Comparison of ENCODE assay signal across 10 cellular contexts in genomic region chr1:25917996-25918395, GRCh38. TPM values are rescaled to one million over a fixed set of nuclear protein-coding genes. Genes with fewer than 3 reads are reported as not detected.
A peak's percentile ranks its signal among the peaks of the same experiment; 100 is the strongest.
DNase-seq lines count a peak whose midpoint lies in the region; ATAC-seq and TF ChIP-seq lines count a peak whose summit lies in the region.
"Had no signal": no experiment of that assay in that cellular context is flagged by ENCODE, and none has a peak within 500 bp of the region (broad histone marks: within the 10 kb centered on the region; RNA-seq: fewer than 3 reads in every experiment).

No MANE protein-coding gene starts in this region.

- H3K4me1 Mint-ChIP-seq in CD8-positive, alpha-beta memory T cell, result peaks cover 18 to 31% (median 19%) of the 10 kb centered on the region in 3 donors
- H3K4me1 Mint-ChIP-seq in activated naive CD8-positive, alpha-beta T cell treated with anti-CD3 and anti-CD28 coated beads for 36 hours, result peaks cover 24% of the 10 kb centered on the region

- H3K4me2 ChIP-seq in OCI-LY7 (ENCODE audit: low read length), result no peak overlapping the region

- no peaks in the 10 kb centered on the region for H4K20me1 ChIP-seq in OCI-LY7 (ENCODE audit: insufficient read depth, low read length)

- H3K36me3 Mint-ChIP-seq in CD8-positive, alpha-beta memory T cell, result peaks cover 0 to 2% (median 0%) of the 10 kb centered on the region in 3 donors
- no peaks in the 10 kb centered on the region for H3K36me3 Mint-ChIP-seq in activated naive CD8-positive, alpha-beta T cell treated with anti-CD3 and anti-CD28 coated beads for 36 hours

- peak overlapping the region in 4 of 7 donors; percentile 20 to 60 (median 42) for H3K4me3 Mint-ChIP-seq in CD8-positive, alpha-beta memory T cell
- no peak overlapping the region for H3K4me3 Mint-ChIP-seq in activated naive CD8-positive, alpha-beta T cell treated with anti-CD3 and anti-CD28 coated beads for 36 hours
- H3K4me3 Mint-ChIP-seq: HFFc6 had no signal

- no peaks in the 10 kb centered on the region for H3K79me2 ChIP-seq in OCI-LY7 (ENCODE audit: insufficient read depth, low read depth, low read length)

- H3K27ac ChIP-seq in CD8-positive, alpha-beta memory T cell (ENCODE audit: low read depth, low read length), result no peak overlapping the region
- H3K27ac ChIP-seq in KOPT-K1 (ENCODE audit: low read depth, low read length, poor library complexity, severe bottlenecking) (peak overlapping the region; percentile 39), mesodermal cell (ENCODE audit: low read depth, low read length, severe bottlenecking) (peak overlapping the region; percentile 13), OCI-LY7 (ENCODE audit: low read depth, low read length, poor library complexity, severe bottlenecking) (no peak overlapping the region)
- H3K27ac ChIP-seq: tibial artery had no signal

- CTCF ChIA-PET in CD8-positive, alpha-beta memory T cell (lab: Charles Lee), result interaction anchor here (0.7 to 1.7 kb wide), 2 partner anchors 13 to 23 kb away, joined by 3 to 13 read pairs; no protein-coding TSS in a partner anchor
- CTCF ChIA-PET in OCI-LY7 (lab: Charles Lee; ENCODE audit: unreplicated experiment), result no interaction called here

- peaks cover 26% of the 10 kb centered on the region for H3K4me1 ChIP-seq in CD8-positive, alpha-beta memory T cell (ENCODE audit: insufficient read depth, low read length)
- H3K4me1 ChIP-seq in mesodermal cell (ENCODE audit: control insufficient read depth, insufficient read depth, low read length, poor library complexity, severe bottlenecking) (peaks cover 4% of the 10 kb centered on the region), BE2C (peaks cover 4% of the 10 kb centered on the region), OCI-LY7 (ENCODE audit: insufficient read depth, low read length, poor library complexity, severe bottlenecking) (peaks cover 12% of the 10 kb centered on the region)

- POLR2A ChIA-PET in CD8-positive, alpha-beta memory T cell (lab: Charles Lee), result interaction anchor here (0.6 to 0.7 kb wide), 3 partner anchors 11 to 1270 kb away, joined by 3 to 4 read pairs (median 4); partner anchors contain the start of gene PAFAH2
- POLR2A ChIA-PET in OCI-LY7 (lab: Charles Lee), result no interaction called here

- no peaks in the 10 kb centered on the region for H3K27me3 ChIP-seq in CD8-positive, alpha-beta memory T cell (ENCODE audit: insufficient read depth, low read length, poor library complexity, severe bottlenecking)
- H3K27me3 ChIP-seq in BE2C, result no peaks in the 10 kb centered on the region
- H3K27me3 ChIP-seq: tibial artery had no signal

- TF ChIP-seq CTCF in BE2C (IDR thresholded peaks at IDR 0.05; ENCODE audit: low read depth, low read length) (no peak), OCI-LY7 (conservative IDR thresholded peaks at IDR 0.05; ENCODE audit: low read length) (no peak), omental fat pad (IDR thresholded peaks at IDR 0.05) (no peak)

- 42 to 46% methylated on average over 5 of the region's 5 CpGs for WGBS in mesodermal cell (ENCODE audit: insufficient coverage in 2 of 2), 2 experiments

- peak overlapping the region in 7 of 8 donors; percentile 20 to 65 (median 52) for H3K27ac Mint-ChIP-seq in CD8-positive, alpha-beta memory T cell
- peak overlapping the region; percentile 49 for H3K27ac Mint-ChIP-seq in activated naive CD8-positive, alpha-beta T cell treated with anti-CD3 and anti-CD28 coated beads for 36 hours
- H3K27ac Mint-ChIP-seq: HFFc6 had no signal

- intact Hi-C loops in OCI-LY7 (cut with micrococcal nuclease; ENCODE audit: unreplicated experiment), result no loop called here

- no peak overlapping the region for H3K4me3 ChIP-seq in CD8-positive, alpha-beta memory T cell (ENCODE audit: low read length)
- H3K4me3 ChIP-seq in mesodermal cell (ENCODE audit: extremely low read depth, insufficient read depth, low read length, poor library complexity, severe bottlenecking), result no peak overlapping the region
- H3K4me3 ChIP-seq in BE2C (ENCODE audit: low read depth, low read length), result no peak overlapping the region
- no peak overlapping the region for H3K4me3 ChIP-seq in OCI-LY7 (ENCODE audit: low read depth, low read length, poor library complexity, severe bottlenecking)
- H3K4me3 ChIP-seq: tibial artery had no signal

- DNase-seq in CD8-positive, alpha-beta memory T cell, result peak in 3 of 5 donors; percentile 8 to 22 (median 14)
- DNase-seq in activated naive CD8-positive, alpha-beta T cell treated with anti-CD3 and anti-CD28 coated beads for 36 hours, result no peak
- no peak for DNase-seq in BE2C
- DNase-seq in OCI-LY7 (ENCODE audit: low spot score), result no peak
- no peak for DNase-seq in omental fat pad (ENCODE audit: low spot score)
- DNase-seq: HFFc6, SW 1271, tibial artery had no signal

- H3K9me3 ChIP-seq in CD8-positive, alpha-beta memory T cell (ENCODE audit: low read length), result no peaks in the 10 kb centered on the region
- H3K9me3 ChIP-seq in KOPT-K1 (ENCODE audit: insufficient read depth, low read length, poor library complexity, severe bottlenecking), result no peaks in the 10 kb centered on the region
- H3K9me3 ChIP-seq in mesodermal cell (ENCODE audit: control insufficient read depth, low read length), result no peaks in the 10 kb centered on the region
- no peaks in the 10 kb centered on the region for H3K9me3 ChIP-seq in BE2C
- no peaks in the 10 kb centered on the region for H3K9me3 ChIP-seq in OCI-LY7 (ENCODE audit: low read length)
- H3K9me3 ChIP-seq: tibial artery had no signal

- ATAC-seq in omental fat pad (ENCODE audit: low FRiP score), result no peak

- H3K36me3 ChIP-seq in CD8-positive, alpha-beta memory T cell (ENCODE audit: insufficient read depth, low read length), result no peaks in the 10 kb centered on the region
- H3K36me3 ChIP-seq in KOPT-K1 (ENCODE audit: insufficient read depth, low read length) (no peaks in the 10 kb centered on the region), mesodermal cell (ENCODE audit: control insufficient read depth, insufficient read depth, low read length) (no peaks in the 10 kb centered on the region), BE2C (no peaks in the 10 kb centered on the region), OCI-LY7 (ENCODE audit: insufficient read depth, low read length) (no peaks in the 10 kb centered on the region)
- H3K36me3 ChIP-seq: tibial artery had no signal

- no peaks in the 10 kb centered on the region for H3K9me2 ChIP-seq in OCI-LY7 (ENCODE audit: insufficient read depth, low read length)

- no peaks in the 10 kb centered on the region for H3K27me3 Mint-ChIP-seq in CD8-positive, alpha-beta memory T cell
- no peaks in the 10 kb centered on the region for H3K27me3 Mint-ChIP-seq in activated naive CD8-positive, alpha-beta T cell treated with anti-CD3 and anti-CD28 coated beads for 36 hours

- no peak overlapping the region for H2AFZ ChIP-seq in OCI-LY7 (ENCODE audit: low read length)

- H3K9me3 Mint-ChIP-seq in CD8-positive, alpha-beta memory T cell, result no peaks in the 10 kb centered on the region
- H3K9me3 Mint-ChIP-seq in activated naive CD8-positive, alpha-beta T cell treated with anti-CD3 and anti-CD28 coated beads for 36 hours, result no peaks in the 10 kb centered on the region
- H3K9me3 Mint-ChIP-seq: HFFc6 had no signal

- BruUV-seq in OCI-LY7 (replicated peaks; lab: Mats Ljungman, UMichigan), result no TSS peak

RNA-seq across cellular contexts. Expression of gene STMN1, which starts 11.8 kb away (rescaled TPM):
- total RNA-seq in CD8-positive, alpha-beta memory T cell, result 100 to 1,000 TPM; 306 to 325 TPM
- 88.7 TPM for polyA plus RNA-seq in CD8-positive, alpha-beta memory T cell
- total RNA-seq in activated naive CD8-positive, alpha-beta T cell treated with anti-CD3 and anti-CD28 coated beads for 36 hours, result 100 to 1,000 TPM; 501 to 504 TPM
- 857 TPM for polyA plus RNA-seq in mesodermal cell (2013, experiment 1 of 2)
- 919 TPM for polyA plus RNA-seq in mesodermal cell (2013, experiment 2 of 2)
- 259 TPM for polyA plus RNA-seq in BE2C (2012; ENCODE audit: insufficient read depth, insufficient read length, low read depth)
- total RNA-seq in OCI-LY7 (2014; rRNA removed; shearing (Covaris generic)), result 730 and 1,134 TPM in 2 replicates
- total RNA-seq in OCI-LY7 (2022) (847 and 1,062 TPM in 2 replicates), omental fat pad (10 to 100 TPM; 19.5 to 41.0 (median 29.7) TPM)

RNA-seq across cellular contexts. Expression of gene PAQR7, which starts 42.5 kb away (rescaled TPM):
- total RNA-seq in CD8-positive, alpha-beta memory T cell, result 1 to 10 TPM; 7.9 to 8.1 TPM
- polyA plus RNA-seq in CD8-positive, alpha-beta memory T cell, result 0.09 TPM
- 1 to 10 TPM; 8.6 to 9.2 TPM for total RNA-seq in activated naive CD8-positive, alpha-beta T cell treated with anti-CD3 and anti-CD28 coated beads for 36 hours
- 8.0 TPM for polyA plus RNA-seq in mesodermal cell (2013, experiment 1 of 2)
- polyA plus RNA-seq in mesodermal cell (2013, experiment 2 of 2), result 8.1 TPM
- 3.8 TPM for polyA plus RNA-seq in BE2C (2012; ENCODE audit: insufficient read depth, insufficient read length, low read depth)
- 0.22 and 0.28 TPM in 2 replicates for total RNA-seq in OCI-LY7 (2014; rRNA removed; shearing (Covaris generic))
- total RNA-seq in OCI-LY7 (2022) (1.3 and 1.8 TPM in 2 replicates), omental fat pad (1 to 10 TPM; 4.3 to 7.2 (median 6.5) TPM)

RNA-seq across cellular contexts. Expression of gene AUNIP, which starts 58.7 kb away (rescaled TPM):
- total RNA-seq in CD8-positive, alpha-beta memory T cell, result 1 to 10 TPM; 7.3 to 7.4 TPM
- polyA plus RNA-seq in CD8-positive, alpha-beta memory T cell, result not detected
- total RNA-seq in activated naive CD8-positive, alpha-beta T cell treated with anti-CD3 and anti-CD28 coated beads for 36 hours, result 10 to 100 TPM; 12.1 to 15.1 TPM
- polyA plus RNA-seq in mesodermal cell (2013, experiment 1 of 2), result 5.8 TPM
- polyA plus RNA-seq in mesodermal cell (2013, experiment 2 of 2), result 4.0 TPM
- polyA plus RNA-seq in BE2C (2012; ENCODE audit: insufficient read depth, insufficient read length, low read depth), result 3.3 TPM
- total RNA-seq in OCI-LY7 (2014; rRNA removed; shearing (Covaris generic)), result 14.2 and 21.5 TPM in 2 replicates
- 15.1 and 16.8 TPM in 2 replicates for total RNA-seq in OCI-LY7 (2022)
- total RNA-seq in omental fat pad, result not detected

Comparison
In these comparisons a context has a peak if more than half of its experiments do, and no peak if none do; other contexts are left out.
1. DNase-seq: peak in CD8-positive, alpha-beta memory T cell (3 of 5); none in activated naive CD8-positive, alpha-beta T cell treated with anti-CD3 and anti-CD28 coated beads for 36 hours (single experiment), BE2C (single experiment), OCI-LY7 (single experiment) and omental fat pad (single experiment).
2. H3K27ac ChIP-seq: peak in KOPT-K1 (single experiment) and mesodermal cell (single experiment); none in CD8-positive, alpha-beta memory T cell (single experiment) and OCI-LY7 (single experiment).
3. RNA of gene STMN1, which starts 11.8 kb away (total RNA-seq): 730 to 1,134 TPM in OCI-LY7, 501 to 504 TPM in activated naive CD8-positive, alpha-beta T cell treated with anti-CD3 and anti-CD28 coated beads for 36 hours and 306 to 325 TPM in CD8-positive, alpha-beta memory T cell; 19.5 to 41.0 TPM in omental fat pad; every median in the first group is over 4 times any median in the second.
4. RNA of gene AUNIP, which starts 58.7 kb away (total RNA-seq): 14.2 to 21.5 TPM in OCI-LY7, 12.1 to 15.1 TPM in activated naive CD8-positive, alpha-beta T cell treated with anti-CD3 and anti-CD28 coated beads for 36 hours and 7.3 to 7.4 TPM in CD8-positive, alpha-beta memory T cell; not detected in omental fat pad; every median in the first group is over 4 times any median in the second.